ENCODE assay signal across 1 cellular context in the genomic region with DNA sequence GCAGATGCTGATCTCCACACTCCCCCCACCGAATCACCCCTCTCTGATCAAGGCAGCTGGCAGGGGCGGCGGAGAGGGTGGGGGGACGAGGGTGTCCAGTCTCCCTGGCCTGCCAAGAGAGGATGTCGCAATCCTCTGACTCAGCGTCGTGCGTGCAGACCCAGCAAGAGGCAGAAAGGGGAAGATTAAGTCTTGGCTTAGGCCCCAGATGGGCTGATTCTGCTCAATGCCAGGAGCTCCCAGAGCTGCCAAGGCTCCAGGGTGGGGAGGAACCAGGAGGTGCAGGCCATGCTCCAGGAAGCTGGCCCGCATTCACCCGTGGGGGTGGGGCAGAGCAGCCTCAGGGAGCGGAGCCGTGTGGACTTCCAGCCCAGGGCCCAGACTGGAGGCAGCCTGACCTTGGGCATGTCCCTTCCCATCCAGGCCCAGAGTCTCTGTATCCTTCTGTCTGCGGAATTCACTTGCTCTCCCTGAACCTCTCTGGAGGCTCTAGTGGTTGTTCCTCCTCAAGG.
TF ChIP-seq lines count a peak whose summit lies in the region.

No MANE protein-coding gene starts in this region.

TF ChIP-seq in HepG2, 621 proteins besides CTCF, POLR2A, EP300 and RAD21 (continued from another document and continues in another):
- TF ChIP-seq, protein P1, sequence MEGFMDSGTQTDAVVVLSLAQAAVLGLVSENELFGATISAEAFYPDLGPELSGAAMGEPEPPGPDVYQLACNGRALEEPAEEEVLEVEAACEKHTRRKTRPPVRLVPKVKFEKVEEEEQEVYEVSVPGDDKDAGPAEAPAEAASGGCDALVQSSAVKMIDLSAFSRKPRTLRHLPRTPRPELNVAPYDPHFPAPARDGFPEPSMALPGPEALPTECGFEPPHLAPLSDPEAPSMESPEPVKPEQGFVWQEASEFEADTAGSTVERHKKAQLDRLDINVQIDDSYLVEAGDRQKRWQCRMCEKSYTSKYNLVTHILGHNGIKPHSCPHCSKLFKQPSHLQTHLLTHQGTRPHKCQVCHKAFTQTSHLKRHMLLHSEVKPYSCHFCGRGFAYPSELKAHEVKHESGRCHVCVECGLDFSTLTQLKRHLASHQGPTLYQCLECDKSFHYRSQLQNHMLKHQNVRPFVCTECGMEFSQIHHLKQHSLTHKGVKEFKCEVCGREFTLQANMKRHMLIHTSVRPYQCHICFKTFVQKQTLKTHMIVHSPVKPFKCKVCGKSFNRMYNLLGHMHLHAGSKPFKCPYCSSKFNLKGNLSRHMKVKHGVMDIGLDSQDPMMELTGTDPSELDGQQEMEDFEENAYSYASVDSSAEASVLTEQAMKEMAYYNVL (CRISPR knock-in tag; IDR thresholded peaks at IDR 0.05; ENCODE audit: borderline replicate concordance): no peak
- TF ChIP-seq SATB2 (CRISPR knock-in tag; IDR thresholded peaks at IDR 0.05) (no peak), ZNF672 (CRISPR knock-in tag; IDR thresholded peaks at IDR 0.05) (no peak), GATAD1 (CRISPR knock-in tag; IDR thresholded peaks at IDR 0.05) (no peak), ZFP1 (CRISPR knock-in tag; IDR thresholded peaks at IDR 0.05) (no peak), HNRNPUL1 (IDR thresholded peaks at IDR 0.05; ENCODE audit: low read depth, low read length) (no peak), ZNF891 (CRISPR knock-in tag; IDR thresholded peaks at IDR 0.05) (no peak), SYNCRIP (IDR thresholded peaks at IDR 0.05; ENCODE audit: insufficient read depth, low read depth, low read length) (no peak), KAT2B (IDR thresholded peaks at IDR 0.05; ENCODE audit: borderline replicate concordance, low read depth, low read length) (no peak), HOXA7 (CRISPR knock-in tag; IDR thresholded peaks at IDR 0.05) (no peak), ZNF781 (CRISPR knock-in tag; IDR thresholded peaks at IDR 0.05; ENCODE audit: borderline replicate concordance, not compliant biosample characterization) (no peak), ZNF431 (CRISPR knock-in tag; IDR thresholded peaks at IDR 0.05; ENCODE audit: borderline replicate concordance, low read depth) (no peak), RFX5 (IDR thresholded peaks at IDR 0.05; ENCODE audit: low read depth, low read length) (no peak), ZNF343 (CRISPR knock-in tag; IDR thresholded peaks at IDR 0.05) (no peak), ZNF44 (CRISPR knock-in tag; IDR thresholded peaks at IDR 0.05) (no peak), ZEB1 (IDR thresholded peaks at IDR 0.05; ENCODE audit: insufficient replicate concordance, low read depth) (no peak), ZNF354B (CRISPR knock-in tag; IDR thresholded peaks at IDR 0.05) (no peak), ZSCAN25 (CRISPR knock-in tag; IDR thresholded peaks at IDR 0.05) (no peak), ZFP36 (IDR thresholded peaks at IDR 0.05; ENCODE audit: borderline replicate concordance, low read depth, low read length, partially characterized antibody) (no peak), ESRRA (CRISPR knock-in tag; IDR thresholded peaks at IDR 0.05; ENCODE audit: low read depth) (peak; percentile 77), SOX5 (CRISPR knock-in tag; IDR thresholded peaks at IDR 0.05; ENCODE audit: borderline replicate concordance) (no peak), ZNF572 (CRISPR knock-in tag; IDR thresholded peaks at IDR 0.05) (no peak), NR1H2 (CRISPR knock-in tag; IDR thresholded peaks at IDR 0.05; ENCODE audit: borderline replicate concordance, low read depth) (no peak), CENPX (CRISPR knock-in tag; IDR thresholded peaks at IDR 0.05) (no peak), U2AF1 (optimal IDR thresholded peaks at IDR 0.05; ENCODE audit: low read depth, low read length) (no peak), SPEN (CRISPR knock-in tag; IDR thresholded peaks at IDR 0.05; ENCODE audit: low read depth) (peak; percentile 52), ATF7-NPFF (CRISPR knock-in tag; IDR thresholded peaks at IDR 0.05; ENCODE audit: low read depth) (no peak), IRF2 (CRISPR knock-in tag; IDR thresholded peaks at IDR 0.05) (peak; percentile 30; the same call in 1 of the 2 replicates), ZNF496 (CRISPR knock-in tag; IDR thresholded peaks at IDR 0.05; ENCODE audit: insufficient replicate concordance) (no peak), GLI4 (CRISPR knock-in tag; IDR thresholded peaks at IDR 0.05; ENCODE audit: borderline replicate concordance) (no peak), JUN (CRISPR knock-in tag; IDR thresholded peaks at IDR 0.05) (no peak), FOXA1 (IDR thresholded peaks at IDR 0.05) (no peak), FOXA1 (CRISPR knock-in tag; IDR thresholded peaks at IDR 0.05) (no peak), HMG20A (CRISPR knock-in tag; IDR thresholded peaks at IDR 0.05; ENCODE audit: borderline replicate concordance) (peak; percentile 64; the same call in 1 of the 2 replicates), CHD4 (IDR thresholded peaks at IDR 0.05; ENCODE audit: borderline replicate concordance, low read length) (no peak), ZNF331 (CRISPR knock-in tag; IDR thresholded peaks at IDR 0.05) (no peak)
- TF ChIP-seq, protein P2, sequence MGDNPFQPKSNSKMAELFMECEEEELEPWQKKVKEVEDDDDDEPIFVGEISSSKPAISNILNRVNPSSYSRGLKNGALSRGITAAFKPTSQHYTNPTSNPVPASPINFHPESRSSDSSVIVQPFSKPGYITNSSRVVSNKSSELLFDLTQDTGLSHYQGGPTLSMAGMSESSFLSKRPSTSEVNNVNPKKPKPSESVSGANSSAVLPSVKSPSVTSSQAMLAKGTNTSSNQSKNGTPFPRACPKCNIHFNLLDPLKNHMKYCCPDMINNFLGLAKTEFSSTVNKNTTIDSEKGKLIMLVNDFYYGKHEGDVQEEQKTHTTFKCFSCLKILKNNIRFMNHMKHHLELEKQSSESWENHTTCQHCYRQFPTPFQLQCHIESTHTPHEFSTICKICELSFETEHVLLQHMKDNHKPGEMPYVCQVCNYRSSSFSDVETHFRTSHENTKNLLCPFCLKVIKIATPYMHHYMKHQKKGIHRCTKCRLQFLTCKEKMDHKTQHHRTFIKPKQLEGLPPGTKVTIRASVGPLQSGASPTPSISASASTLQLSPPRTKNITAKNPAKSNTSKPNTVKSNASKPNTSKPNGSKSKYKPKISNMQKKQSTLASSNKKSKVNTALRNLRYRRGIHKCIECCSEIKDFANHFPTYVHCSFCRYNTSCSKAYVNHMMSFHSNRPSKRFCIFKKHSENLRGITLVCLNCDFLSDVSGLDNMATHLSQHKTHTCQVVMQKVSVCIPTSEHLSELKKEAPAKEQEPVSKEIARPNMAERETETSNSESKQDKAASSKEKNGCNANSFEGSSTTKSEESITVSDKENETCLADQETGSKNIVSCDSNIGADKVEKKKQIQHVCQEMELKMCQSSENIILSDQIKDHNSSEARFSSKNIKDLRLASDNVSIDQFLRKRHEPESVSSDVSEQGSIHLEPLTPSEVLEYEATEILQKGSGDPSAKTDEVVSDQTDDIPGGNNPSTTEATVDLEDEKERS (CRISPR knock-in tag; IDR thresholded peaks at IDR 0.05): no peak
- TF ChIP-seq, protein P3, sequence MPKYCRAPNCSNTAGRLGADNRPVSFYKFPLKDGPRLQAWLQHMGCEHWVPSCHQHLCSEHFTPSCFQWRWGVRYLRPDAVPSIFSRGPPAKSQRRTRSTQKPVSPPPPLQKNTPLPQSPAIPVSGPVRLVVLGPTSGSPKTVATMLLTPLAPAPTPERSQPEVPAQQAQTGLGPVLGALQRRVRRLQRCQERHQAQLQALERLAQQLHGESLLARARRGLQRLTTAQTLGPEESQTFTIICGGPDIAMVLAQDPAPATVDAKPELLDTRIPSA (CRISPR knock-in tag; IDR thresholded peaks at IDR 0.05; ENCODE audit: borderline replicate concordance): no peak
- TF ChIP-seq, protein P4, sequence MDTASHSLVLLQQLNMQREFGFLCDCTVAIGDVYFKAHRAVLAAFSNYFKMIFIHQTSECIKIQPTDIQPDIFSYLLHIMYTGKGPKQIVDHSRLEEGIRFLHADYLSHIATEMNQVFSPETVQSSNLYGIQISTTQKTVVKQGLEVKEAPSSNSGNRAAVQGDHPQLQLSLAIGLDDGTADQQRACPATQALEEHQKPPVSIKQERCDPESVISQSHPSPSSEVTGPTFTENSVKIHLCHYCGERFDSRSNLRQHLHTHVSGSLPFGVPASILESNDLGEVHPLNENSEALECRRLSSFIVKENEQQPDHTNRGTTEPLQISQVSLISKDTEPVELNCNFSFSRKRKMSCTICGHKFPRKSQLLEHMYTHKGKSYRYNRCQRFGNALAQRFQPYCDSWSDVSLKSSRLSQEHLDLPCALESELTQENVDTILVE (CRISPR knock-in tag; IDR thresholded peaks at IDR 0.05): no peak
- TF ChIP-seq, protein P5, sequence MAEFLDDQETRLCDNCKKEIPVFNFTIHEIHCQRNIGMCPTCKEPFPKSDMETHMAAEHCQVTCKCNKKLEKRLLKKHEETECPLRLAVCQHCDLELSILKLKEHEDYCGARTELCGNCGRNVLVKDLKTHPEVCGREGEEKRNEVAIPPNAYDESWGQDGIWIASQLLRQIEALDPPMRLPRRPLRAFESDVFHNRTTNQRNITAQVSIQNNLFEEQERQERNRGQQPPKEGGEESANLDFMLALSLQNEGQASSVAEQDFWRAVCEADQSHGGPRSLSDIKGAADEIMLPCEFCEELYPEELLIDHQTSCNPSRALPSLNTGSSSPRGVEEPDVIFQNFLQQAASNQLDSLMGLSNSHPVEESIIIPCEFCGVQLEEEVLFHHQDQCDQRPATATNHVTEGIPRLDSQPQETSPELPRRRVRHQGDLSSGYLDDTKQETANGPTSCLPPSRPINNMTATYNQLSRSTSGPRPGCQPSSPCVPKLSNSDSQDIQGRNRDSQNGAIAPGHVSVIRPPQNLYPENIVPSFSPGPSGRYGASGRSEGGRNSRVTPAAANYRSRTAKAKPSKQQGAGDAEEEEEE (CRISPR knock-in tag; IDR thresholded peaks at IDR 0.05; ENCODE audit: borderline replicate concordance): no peak
- TF ChIP-seq, protein P6, sequence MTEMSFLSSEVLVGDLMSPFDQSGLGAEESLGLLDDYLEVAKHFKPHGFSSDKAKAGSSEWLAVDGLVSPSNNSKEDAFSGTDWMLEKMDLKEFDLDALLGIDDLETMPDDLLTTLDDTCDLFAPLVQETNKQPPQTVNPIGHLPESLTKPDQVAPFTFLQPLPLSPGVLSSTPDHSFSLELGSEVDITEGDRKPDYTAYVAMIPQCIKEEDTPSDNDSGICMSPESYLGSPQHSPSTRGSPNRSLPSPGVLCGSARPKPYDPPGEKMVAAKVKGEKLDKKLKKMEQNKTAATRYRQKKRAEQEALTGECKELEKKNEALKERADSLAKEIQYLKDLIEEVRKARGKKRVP (CRISPR knock-in tag; IDR thresholded peaks at IDR 0.05): no peak
- TF ChIP-seq, protein P7, sequence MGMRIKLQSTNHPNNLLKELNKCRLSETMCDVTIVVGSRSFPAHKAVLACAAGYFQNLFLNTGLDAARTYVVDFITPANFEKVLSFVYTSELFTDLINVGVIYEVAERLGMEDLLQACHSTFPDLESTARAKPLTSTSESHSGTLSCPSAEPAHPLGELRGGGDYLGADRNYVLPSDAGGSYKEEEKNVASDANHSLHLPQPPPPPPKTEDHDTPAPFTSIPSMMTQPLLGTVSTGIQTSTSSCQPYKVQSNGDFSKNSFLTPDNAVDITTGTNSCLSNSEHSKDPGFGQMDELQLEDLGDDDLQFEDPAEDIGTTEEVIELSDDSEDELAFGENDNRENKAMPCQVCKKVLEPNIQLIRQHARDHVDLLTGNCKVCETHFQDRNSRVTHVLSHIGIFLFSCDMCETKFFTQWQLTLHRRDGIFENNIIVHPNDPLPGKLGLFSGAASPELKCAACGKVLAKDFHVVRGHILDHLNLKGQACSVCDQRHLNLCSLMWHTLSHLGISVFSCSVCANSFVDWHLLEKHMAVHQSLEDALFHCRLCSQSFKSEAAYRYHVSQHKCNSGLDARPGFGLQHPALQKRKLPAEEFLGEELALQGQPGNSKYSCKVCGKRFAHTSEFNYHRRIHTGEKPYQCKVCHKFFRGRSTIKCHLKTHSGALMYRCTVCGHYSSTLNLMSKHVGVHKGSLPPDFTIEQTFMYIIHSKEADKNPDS (CRISPR knock-in tag; IDR thresholded peaks at IDR 0.05): no peak
